In genomic region chr7:90917536-90917935, GRCh38 we compare ENCODE assay signal across 24 cellular contexts.
"Had no signal": no experiment of that assay in that cellular context is flagged by ENCODE, and none has a peak within 500 bp of the region (broad histone marks: within the 10 kb centered on the region; RNA-seq: fewer than 3 reads in every experiment).

No MANE protein-coding gene starts in this region.

- H3K27ac ChIP-seq: adrenal gland, body of pancreas, gastrocnemius medialis, left ventricle myocardium inferior, tibial nerve, VCaP had no signal

- H3K4me3 Mint-ChIP-seq: activated naive CD8-positive, alpha-beta T cell treated with anti-CD3 and anti-CD28 coated beads for 36 hours; effector memory CD8-positive, alpha-beta T cell; natural killer cell treated with Interleukin-12 subunit alpha and Interleukin-12 subunit beta and Interleukin-15 and Interleukin-18, amount 100 ng/mL, for 72 hours had no signal

- H3K4me3 ChIP-seq: adrenal gland, body of pancreas, gastrocnemius medialis, left ventricle myocardium inferior, lung, mucosa of descending colon, tibial nerve had no signal

- H3K4me1 Mint-ChIP-seq: activated naive CD8-positive, alpha-beta T cell treated with anti-CD3 and anti-CD28 coated beads for 36 hours had no signal

- DNase-seq: activated CD4-positive, alpha-beta T cell treated with anti-CD3 and anti-CD28 coated beads for 48 hours; activated CD4-positive, alpha-beta T cell treated with anti-CD3 and anti-CD28 coated beads, Interleukin-2, amount 50 U/mL, for 48 hours; activated CD8-positive, alpha-beta memory T cell treated with anti-CD3 and anti-CD28 coated beads for 24 hours; activated effector memory CD4-positive, alpha-beta T cell treated with Interleukin-2 at 50 U/mL for 16 hours; activated naive CD4-positive, alpha-beta T cell treated with Interleukin-2 at 50 U/mL for 16 hours; activated naive CD8-positive, alpha-beta T cell treated with anti-CD3 and anti-CD28 coated beads for 36 hours; adrenal gland; aorta; body of pancreas; cortex of kidney; effector memory CD8-positive, alpha-beta T cell; erythroblast; gastrocnemius medialis; glutamatergic neuron; left ventricle myocardium inferior; mucosa of descending colon; right cardiac atrium; stimulated activated CD4-positive, alpha-beta T cell treated with anti-CD3 and anti-CD28 coated beads, Interleukin-15, amount 100 ng/mL, for 24 hours; stimulated activated CD4-positive, alpha-beta T cell treated with anti-CD3 and anti-CD28 coated beads, Interleukin-2, amount 100 ng/mL, for 24 hours; stimulated activated naive CD4-positive, alpha-beta T cell treated with Interleukin-2 at 50 U/mL for 16 hours had no signal

- H3K27me3 Mint-ChIP-seq: activated naive CD8-positive, alpha-beta T cell treated with anti-CD3 and anti-CD28 coated beads for 36 hours; effector memory CD8-positive, alpha-beta T cell; natural killer cell treated with Interleukin-12 subunit alpha and Interleukin-12 subunit beta and Interleukin-15 and Interleukin-18, amount 100 ng/mL, for 72 hours had no signal

- H3K27ac Mint-ChIP-seq: activated naive CD8-positive, alpha-beta T cell treated with anti-CD3 and anti-CD28 coated beads for 36 hours; effector memory CD8-positive, alpha-beta T cell; natural killer cell treated with Interleukin-12 subunit alpha and Interleukin-12 subunit beta and Interleukin-15 and Interleukin-18, amount 100 ng/mL, for 72 hours had no signal

- H3K9me3 ChIP-seq: adrenal gland, body of pancreas, gastrocnemius medialis, left ventricle myocardium inferior, mucosa of descending colon, tibial nerve had no signal

- H3K36me3 ChIP-seq: adrenal gland, gastrocnemius medialis, left ventricle myocardium inferior, tibial nerve had no signal

- H3K9me3 Mint-ChIP-seq: natural killer cell treated with Interleukin-12 subunit alpha and Interleukin-12 subunit beta and Interleukin-15 and Interleukin-18, amount 100 ng/mL, for 72 hours had no signal

- H3K36me3 Mint-ChIP-seq: activated naive CD8-positive, alpha-beta T cell treated with anti-CD3 and anti-CD28 coated beads for 36 hours; natural killer cell treated with Interleukin-12 subunit alpha and Interleukin-12 subunit beta and Interleukin-15 and Interleukin-18, amount 100 ng/mL, for 72 hours had no signal
